Comparison of ENCODE assay signal across 15 cellular contexts in the genomic region with DNA sequence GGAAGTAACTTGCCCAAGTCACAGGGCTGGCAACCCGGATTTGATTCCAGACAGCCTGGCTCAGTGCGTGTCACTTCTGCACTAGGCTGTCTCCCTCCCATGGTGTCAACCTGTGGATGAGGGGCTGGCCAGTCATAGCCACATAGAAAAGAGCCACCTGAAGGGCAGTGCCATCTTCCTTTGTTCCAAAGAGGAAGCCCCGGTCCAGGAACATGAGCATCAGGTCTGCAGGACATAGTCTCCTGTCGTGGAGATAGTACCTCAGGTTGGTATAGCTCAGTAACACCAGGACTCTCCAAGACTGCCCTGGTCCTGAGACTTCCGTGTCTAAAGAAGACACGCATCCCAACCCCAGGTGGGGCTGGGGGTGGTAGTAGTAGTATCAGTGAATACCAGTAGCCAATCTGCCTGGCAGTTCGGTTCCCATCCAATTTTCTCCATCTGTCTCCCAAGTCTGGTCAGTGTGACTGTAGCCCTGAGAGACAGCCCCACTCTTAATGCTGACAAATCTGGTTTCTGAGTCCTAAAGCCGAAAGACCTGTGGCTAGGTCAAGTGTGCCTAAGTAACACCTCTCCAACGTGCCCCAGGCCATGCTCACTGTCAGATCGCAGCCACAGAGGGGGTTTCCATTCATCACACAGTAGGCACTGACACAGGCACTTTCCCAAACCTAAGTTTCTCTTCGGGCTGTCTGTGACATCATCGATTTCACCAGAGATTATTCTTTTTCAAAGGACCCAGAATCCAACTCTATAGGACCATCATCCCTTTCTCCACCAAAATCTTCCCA.
"Had no signal": no experiment of that assay in that cellular context is flagged by ENCODE, and none has a peak within 500 bp of the region (broad histone marks: within the 10 kb centered on the region; RNA-seq: fewer than 3 reads in every experiment).

No MANE protein-coding gene starts in this region.

- H3K4me1 ChIP-seq: gastrocnemius medialis, thyroid gland had no signal

- ATAC-seq: gastrocnemius medialis had no signal

- DNase-seq: activated gamma-delta T cell; activated naive CD8-positive, alpha-beta T cell treated with anti-CD3 and anti-CD28 coated beads for 36 hours; activated T-cell treated with anti-CD3 and anti-CD28 coated beads, Interleukin-2, amount 50 U/mL, for 1 hour; brain microvascular endothelial cell; effector memory CD4-positive, alpha-beta T cell; gastrocnemius medialis; left ventricle myocardium inferior; mesenchymal stem cell; nephron progenitor cell; ovary; stimulated activated CD4-positive, alpha-beta T cell treated with anti-CD3 and anti-CD28 coated beads, Interleukin-4, amount 100 ng/mL, for 4 hours; T-helper 1 cell; thyroid gland had no signal

- H3K4me3 ChIP-seq: gastrocnemius medialis, left ventricle myocardium inferior, ovary, skin epidermis, thyroid gland had no signal

- H3K9me3 ChIP-seq: gastrocnemius medialis, left ventricle myocardium inferior, ovary, thyroid gland had no signal

- H3K27ac ChIP-seq: brain microvascular endothelial cell, gastrocnemius medialis, left ventricle myocardium inferior, ovary, skin epidermis, thyroid gland, VCaP had no signal

- H3K27me3 ChIP-seq: brain microvascular endothelial cell, gastrocnemius medialis, ovary, thyroid gland had no signal

- H3K36me3 ChIP-seq: brain microvascular endothelial cell, gastrocnemius medialis, left ventricle myocardium inferior, ovary, thyroid gland had no signal
